ENCODE assay signal across 29 cellular contexts in genomic region chr18:50008306-50008705, GRCh38.
"Had no signal": no experiment of that assay in that cellular context is flagged by ENCODE, and none has a peak within 500 bp of the region (broad histone marks: within the 10 kb centered on the region; RNA-seq: fewer than 3 reads in every experiment).

No MANE protein-coding gene starts in this region.

- H3K36me3 ChIP-seq: left lung, lower lobe of right lung, neural progenitor cell, neutrophil, right atrium auricular region, right lobe of liver, stomach, thoracic aorta, tibial artery, uterus had no signal

- H3K4me2 ChIP-seq: neural progenitor cell, smooth muscle cell had no signal

- H2AFZ ChIP-seq: neural progenitor cell had no signal

- H3K9me3 Mint-ChIP-seq: immature natural killer cell; mesothelial cell of epicardium; naive B cell; natural killer cell; nephron progenitor cell; neural progenitor cell; stimulated activated memory B cell treated with anti-CD40 and anti-IgM and Interleukin-4, amounts not matched to agents 10 μg/mL and 1 μg/mL and 100 μg/mL, for 72 hours; type B pancreatic cell had no signal

- H3K9me3 ChIP-seq: left lung, lower lobe of right lung, neutrophil, right atrium auricular region, right lobe of liver, stomach, thoracic aorta, tibial artery, uterus had no signal

- H3K27ac Mint-ChIP-seq: immature natural killer cell; mesothelial cell of epicardium; natural killer cell; nephron progenitor cell; neural progenitor cell; progenitor cell of endocrine pancreas; stimulated activated memory B cell treated with anti-CD40 and anti-IgM and Interleukin-4, amounts not matched to agents 10 μg/mL and 1 μg/mL and 100 μg/mL, for 72 hours; type B pancreatic cell had no signal

- ATAC-seq: left colon; left lung; lower lobe of right lung; natural killer cell; right lobe of liver; stimulated activated memory B cell treated with anti-CD40 and anti-IgM and Interleukin-4, amounts not matched to agents 10 μg/mL and 1 μg/mL and 100 μg/mL, for 72 hours; stimulated activated naive CD8-positive, alpha-beta T cell treated with anti-CD3 and anti-CD28 coated beads, Interleukin-15, Interleukin-2, amounts not matched to agents 100 U/mL and 50 U/mL, for 24 hours had no signal

- H3K36me3 Mint-ChIP-seq: immature natural killer cell; mesothelial cell of epicardium; naive B cell; natural killer cell; neural progenitor cell; stimulated activated memory B cell treated with anti-CD40 and anti-IgM and Interleukin-4, amounts not matched to agents 10 μg/mL and 1 μg/mL and 100 μg/mL, for 72 hours had no signal

- H3K27ac ChIP-seq: left lung, lower lobe of right lung, neural progenitor cell, neutrophil, right atrium auricular region, right lobe of liver, stomach, thoracic aorta, tibial artery, uterus had no signal

- H3K4me1 ChIP-seq: left lung, neural progenitor cell, right atrium auricular region, right lobe of liver, uterus had no signal

- H3K4me3 Mint-ChIP-seq: immature natural killer cell; mesothelial cell of epicardium; naive B cell; natural killer cell; nephron progenitor cell; neural progenitor cell; stimulated activated memory B cell treated with anti-CD40 and anti-IgM and Interleukin-4, amounts not matched to agents 10 μg/mL and 1 μg/mL and 100 μg/mL, for 72 hours; type B pancreatic cell had no signal

- DNase-seq: hypothalamus; immature natural killer cell; kidney; left colon; left lung; lower lobe of right lung; mesendoderm; naive B cell; natural killer cell; nephron progenitor cell; occipital lobe; right lobe of liver; stimulated activated CD4-positive, alpha-beta T cell treated with anti-CD3 and anti-CD28 coated beads, Interleukin-1b, Interleukin-23, amount 100 ng/mL, for 48 hours; stimulated activated CD4-positive, alpha-beta T cell treated with anti-CD3 and anti-CD28 coated beads, Interleukin-2, amount 100 ng/mL, for 48 hours; stimulated activated CD4-positive, alpha-beta T cell treated with anti-CD3 and anti-CD28 coated beads, Interleukin-4, amount 100 ng/mL, for 4 hours; stimulated activated CD8-positive, alpha-beta memory T cell treated with anti-CD3 and anti-CD28 coated beads, Interleukin-4, amount 100 ng/mL, for 48 hours; stimulated activated naive CD8-positive, alpha-beta T cell treated with anti-CD3 and anti-CD28 coated beads, Interleukin-15, Interleukin-2, amounts not matched to agents 100 U/mL and 50 U/mL, for 24 hours; stomach; tibial artery; uterus had no signal

- H3K4me3 ChIP-seq: left lung, lower lobe of right lung, neural progenitor cell, right atrium auricular region, right lobe of liver, smooth muscle cell, stomach, thoracic aorta, tibial artery, uterus had no signal

- H3K4me1 Mint-ChIP-seq: immature natural killer cell, naive B cell, natural killer cell, neural progenitor cell had no signal

- H3K27me3 Mint-ChIP-seq: progenitor cell of endocrine pancreas; stimulated activated memory B cell treated with anti-CD40 and anti-IgM and Interleukin-4, amounts not matched to agents 10 μg/mL and 1 μg/mL and 100 μg/mL, for 72 hours had no signal

- H3K9ac ChIP-seq: neural progenitor cell had no signal

- H3K27me3 ChIP-seq: neural progenitor cell, right atrium auricular region, right lobe of liver, stomach, tibial artery, uterus had no signal
